Comparison of ENCODE assay signal across 3 cellular contexts in genomic region chr1:64655861-64656260, GRCh38.
"Had no signal": no experiment of that assay in that cellular context is flagged by ENCODE, and none has a peak within 500 bp of the region (broad histone marks: within the 10 kb centered on the region; RNA-seq: fewer than 3 reads in every experiment).

No MANE protein-coding gene starts in this region.

- DNase-seq: GDM1, GF-D8 had no signal

- ATAC-seq: GM12878 had no signal

- H3K4me3 ChIP-seq: GM12878 had no signal
